ENCODE assay signal across 8 cellular contexts in genomic region chr1:243354511-243355153, GRCh38.
DNase-seq lines count a peak whose midpoint lies in the region; ATAC-seq and TF ChIP-seq lines count a peak whose summit lies in the region.

No MANE protein-coding gene starts in this region.

- intact Hi-C loops in breast epithelium (cut with DNase I; ENCODE audit: low total_unique reads) (no loop called here), MCF 10A (cut with micrococcal nuclease) (no loop called here), spleen (cut with DNase I; ENCODE audit: low total_unique reads) (no loop called here)

- DNase-seq in breast epithelium (ENCODE audit: low spot score in 2 of 2) = no peak
- no peak for DNase-seq in MCF 10A (ENCODE audit: unreplicated experiment)
- DNase-seq in spleen = no peak
- no peak for DNase-seq in occipital lobe (lab: John Stamatoyannopoulos, UW)
- DNase-seq in stimulated activated naive CD8-positive, alpha-beta T cell treated with anti-CD3 and anti-CD28 coated beads, Interleukin-15, Interleukin-2, amounts not matched to agents 100 U/mL and 50 U/mL, for 24 hours = no peak

- 20 to 29% (median 26%) methylated on average over 4 of the region's 4 CpGs for WGBS in spleen, 5 donors

- POLR2A ChIA-PET in MCF 10A (lab: Yijun Ruan, JAX) = interaction anchor here (1.1 kb wide), 1 partner anchor 17 kb away, joined by 3 read pairs; no protein-coding TSS in a partner anchor

- H3K27me3 Mint-ChIP-seq in MCF 10A (ENCODE audit: insufficient read depth, unreplicated experiment) = no peaks in the 10 kb centered on the region

- H3K4me3 Mint-ChIP-seq in MCF 10A (ENCODE audit: unreplicated experiment) = no peak overlapping the region

- no peaks in the 10 kb centered on the region for H3K4me1 Mint-ChIP-seq in MCF 10A (ENCODE audit: insufficient read depth, unreplicated experiment)

- TF ChIP-seq CTCF in breast epithelium (IDR thresholded peaks at IDR 0.05) (no peak), MCF 10A (IDR thresholded peaks at IDR 0.05; ENCODE audit: unreplicated experiment) (no peak), spleen (IDR thresholded peaks at IDR 0.05 in 8 of 11, conservative IDR thresholded peaks at IDR 0.05 in 3 of 11) (no peak)

- H3K27me3 ChIP-seq in breast epithelium (no peaks in the 10 kb centered on the region), endocrine pancreas (ENCODE audit: control insufficient read depth, insufficient read depth, low read length) (no peaks in the 10 kb centered on the region), spleen (replicated peaks in 1 of 7) (no peaks in the 10 kb centered on the region)

- peaks cover 52% of the 10 kb centered on the region for H3K36me3 Mint-ChIP-seq in MCF 10A (ENCODE audit: insufficient read depth, unreplicated experiment)

- CTCF ChIA-PET in MCF 10A (lab: Yijun Ruan, JAX) = interaction anchor here (4.4 kb wide), 1 partner anchor 11 kb away, joined by 30 read pairs; no protein-coding TSS in a partner anchor

- TF ChIP-seq POLR2A in breast epithelium (IDR thresholded peaks at IDR 0.05) = no peak
- TF ChIP-seq POLR2A in spleen (IDR thresholded peaks at IDR 0.05) = no peak

- ATAC-seq in HG03354 (IDR thresholded peaks at IDR 0.05; ENCODE audit: poor library complexity, severe bottlenecking, unreplicated experiment) (peak; percentile 73), HG03520 (IDR thresholded peaks at IDR 0.05; ENCODE audit: unreplicated experiment) (no peak)
- ATAC-seq in stimulated activated naive CD8-positive, alpha-beta T cell treated with anti-CD3 and anti-CD28 coated beads, Interleukin-15, Interleukin-2, amounts not matched to agents 100 U/mL and 50 U/mL, for 24 hours = no peak

- H3K9me3 ChIP-seq in breast epithelium (no peaks in the 10 kb centered on the region), endocrine pancreas (ENCODE audit: control insufficient read depth, low read length) (no peaks in the 10 kb centered on the region), spleen (no peaks in the 10 kb centered on the region)

- H3K9ac ChIP-seq in endocrine pancreas (ENCODE audit: control insufficient read depth, insufficient read depth, low read length) = no peak overlapping the region

- no peak overlapping the region for H3K27ac Mint-ChIP-seq in MCF 10A (ENCODE audit: low read depth, unreplicated experiment)

- BruUV-seq in MCF 10A (replicated peaks; lab: Mats Ljungman, UMichigan) = no TSS peak

- H3K9me3 Mint-ChIP-seq in MCF 10A (ENCODE audit: unreplicated experiment) = no peaks in the 10 kb centered on the region

- H3K4me3 ChIP-seq in breast epithelium (peak overlapping the region in 2 of 3 donors; percentile 17 to 39), endocrine pancreas (ENCODE audit: control insufficient read depth, insufficient read depth, low read length) (peak overlapping the region; percentile 89), spleen (peak overlapping the region in 6 of 8 donors; percentile 13 to 53 (median 24))

- peaks cover 8% of the 10 kb centered on the region for H3K36me3 ChIP-seq in breast epithelium
- no peaks in the 10 kb centered on the region for H3K36me3 ChIP-seq in endocrine pancreas (ENCODE audit: control insufficient read depth, insufficient read depth, low read length)
- H3K36me3 ChIP-seq in spleen = peaks cover 0 to 31% (median 5%) of the 10 kb centered on the region in 6 donors

- no peaks in the 10 kb centered on the region for H3K4me1 ChIP-seq in breast epithelium
- peaks cover 11% of the 10 kb centered on the region for H3K4me1 ChIP-seq in endocrine pancreas (ENCODE audit: control insufficient read depth, insufficient read depth, low read length)
- peaks cover 0 to 19% (median 13%) of the 10 kb centered on the region in 6 donors for H3K4me1 ChIP-seq in spleen

- no peak overlapping the region for H3K27ac ChIP-seq in breast epithelium
- peak overlapping the region in 6 of 8 donors; percentile 22 to 67 (median 48) for H3K27ac ChIP-seq in spleen

Comparison
In these comparisons a context has a peak if more than half of its experiments do, and no peak if none do; other contexts are left out.
1. H3K27ac ChIP-seq: peak in spleen (6 of 8); none in breast epithelium (0 of 2).
2. H3K4me3 ChIP-seq: peak in every context shown above with its lines; median percentile 89 in endocrine pancreas; 28 in breast epithelium; 24 in spleen.